Comparison of ENCODE assay signal across 8 cellular contexts in the genomic region with DNA sequence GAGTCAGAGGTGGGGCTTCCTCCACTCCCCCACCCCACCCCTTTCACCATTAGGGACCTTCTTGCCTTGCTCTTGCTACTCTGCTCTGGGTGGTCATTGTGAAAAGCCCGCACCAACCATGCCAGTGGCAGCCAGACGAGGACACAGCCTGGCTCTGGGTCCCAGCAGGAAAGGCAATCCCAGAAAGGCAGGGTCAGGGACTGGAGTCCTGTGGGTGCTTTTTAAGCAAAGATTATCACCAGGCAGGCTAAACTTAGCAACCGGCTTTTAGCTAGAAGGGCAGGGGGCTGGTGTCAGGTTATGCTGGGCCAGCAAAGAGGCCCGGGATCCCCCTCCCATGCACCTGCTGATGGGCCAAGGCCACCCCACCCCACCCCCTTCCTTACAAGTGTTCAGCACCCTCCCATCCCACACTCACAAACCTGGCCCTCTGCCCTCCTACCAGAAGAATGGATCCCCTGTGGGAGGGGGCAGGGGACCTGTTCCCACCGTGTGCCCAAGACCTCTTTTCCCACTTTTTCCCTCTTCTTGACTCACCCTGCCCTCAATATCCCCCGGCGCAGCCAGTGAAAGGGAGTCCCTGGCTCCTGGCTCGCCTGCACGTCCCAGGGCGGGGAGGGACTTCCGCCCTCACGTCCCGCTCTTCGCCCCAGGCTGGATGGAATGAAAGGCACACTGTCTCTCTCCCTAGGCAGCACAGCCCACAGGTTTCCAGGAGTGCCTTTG. TPM values are rescaled to one million over a fixed set of nuclear protein-coding genes. Genes with fewer than 3 reads are reported as not detected.
DNase-seq lines count a peak whose midpoint lies in the region; ATAC-seq and TF ChIP-seq lines count a peak whose summit lies in the region.

No MANE protein-coding gene starts in this region.

- peaks cover 53% of the 10 kb centered on the region for H3K36me3 Mint-ChIP-seq in nephron (ENCODE audit: low read depth)

- H3K4me1 ChIP-seq in ACC112 (ENCODE audit: control insufficient read depth, insufficient read depth, low read length, unreplicated experiment) (peaks cover 14% of the 10 kb centered on the region), uterus (peaks cover 0 to 19% of the 10 kb centered on the region in 2 donors)

- H3K27ac Mint-ChIP-seq in nephron = peak overlapping the region; percentile 97 to 99 (median 98)

- no peaks in the 10 kb centered on the region for H3K9me3 Mint-ChIP-seq in nephron

- no peak overlapping the region for H2AFZ ChIP-seq in ACC112 (ENCODE audit: low read length, unreplicated experiment)

- H3K27ac ChIP-seq in ACC112 (ENCODE audit: low read depth, low read length) (peak overlapping the region; percentile 97), uterus (peak overlapping the region; percentile 90 to 94)

- peaks cover 42% of the 10 kb centered on the region for H3K4me1 Mint-ChIP-seq in nephron

- ATAC-seq in HG03039 (IDR thresholded peaks at IDR 0.05; ENCODE audit: unreplicated experiment) = peak; percentile 3

- H3K9me3 ChIP-seq in uterus = no peaks in the 10 kb centered on the region

- H3K4me3 ChIP-seq in ACC112 (ENCODE audit: low read depth, low read length) = peak overlapping the region; percentile 83
- peak overlapping the region; percentile 92 for H3K4me3 ChIP-seq in GM12865 (ENCODE audit: low read depth, low read length)
- H3K4me3 ChIP-seq in uterus = peak overlapping the region; percentile 77 to 88

- H3K36me3 ChIP-seq in ACC112 (ENCODE audit: insufficient read depth, low read length) (peaks cover 41% of the 10 kb centered on the region), uterus (no peaks in the 10 kb centered on the region)

- peak; percentile 71 for DNase-seq in GM12865 (ENCODE audit: low read depth)
- DNase-seq in NCI-H446 (lab: John Stamatoyannopoulos, UW) = peak; percentile 69 to 78
- peak; percentile 80 for DNase-seq in activated effector memory CD4-positive, alpha-beta T cell treated with anti-CD3 and anti-CD28 coated beads, Interleukin-2, amount 50 U/mL, for 16 hours
- peak; percentile 89 for DNase-seq in foreskin melanocyte
- DNase-seq in uterus = peak; percentile 53 to 65

- no peak for TF ChIP-seq POLR2A in uterus (IDR thresholded peaks at IDR 0.05)

- TF ChIP-seq CTCF in GM12865 (IDR thresholded peaks at IDR 0.05; ENCODE audit: insufficient read depth, low read depth, low read length, missing control alignments) (no peak), nephron (IDR thresholded peaks at IDR 0.05; ENCODE audit: unreplicated experiment in 3 of 3) (no peak), uterus (IDR thresholded peaks at IDR 0.05) (no peak)

- intact Hi-C loops in uterus (cut with DNase I; ENCODE audit: low total_unique reads) = loop anchor here (10.0 kb wide), 1 partner anchor 198 kb away; no protein-coding TSS in a partner anchor

- H3K27me3 Mint-ChIP-seq in nephron (ENCODE audit: low read depth) = no peaks in the 10 kb centered on the region

- H3K79me2 ChIP-seq in ACC112 (ENCODE audit: control insufficient read depth, insufficient read depth, low read length, unreplicated experiment) = peaks cover 35% of the 10 kb centered on the region

- no peaks in the 10 kb centered on the region for H3K27me3 ChIP-seq in ACC112 (ENCODE audit: insufficient read depth, low read length)
- H3K27me3 ChIP-seq in uterus = no peaks in the 10 kb centered on the region

- peak overlapping the region; percentile 88 to 95 (median 93) for H3K4me3 Mint-ChIP-seq in nephron

RNA-seq across cellular contexts. Expression of a gene that starts 1.2 kb away (rescaled TPM):
- 1,000 to 10,000 TPM in 2 of 4 donors, 100 to 1,000 TPM in 2; 962 to 1,122 (median 1,020) TPM for total RNA-seq in uterus

RNA-seq across cellular contexts. Expression of a gene that starts 22.8 kb away (rescaled TPM):
- 10 to 100 TPM; 17.1 to 50.6 (median 32.8) TPM for total RNA-seq in uterus

RNA-seq across cellular contexts. Expression of a gene that starts 35.0 kb away (rescaled TPM):
- total RNA-seq in uterus = 10 to 100 TPM in 2 of 4 donors, 1 to 10 TPM in 2; 4.1 to 47.6 (median 10.1) TPM

RNA-seq across cellular contexts. Expression of a gene that starts 39.2 kb away (rescaled TPM):
- 100 to 1,000 TPM in 1 of 4 donors, 10 to 100 TPM in 2, 1 to 10 TPM in 1; 2.8 to 145 (median 19.3) TPM for total RNA-seq in uterus

RNA-seq across cellular contexts. Expression of a gene that starts 40.0 kb away (rescaled TPM):
- total RNA-seq in uterus = 10 to 100 TPM; 14.1 to 83.7 (median 36.4) TPM

Comparison
In these comparisons a context has a peak if more than half of its experiments do, and no peak if none do; other contexts are left out.
1. Peak in every context shown above with its lines: DNase-seq, ATAC-seq, H3K4me3 ChIP-seq and H3K27ac ChIP-seq.